Comparison of ENCODE assay signal across 1 cellular context in the genomic region with DNA sequence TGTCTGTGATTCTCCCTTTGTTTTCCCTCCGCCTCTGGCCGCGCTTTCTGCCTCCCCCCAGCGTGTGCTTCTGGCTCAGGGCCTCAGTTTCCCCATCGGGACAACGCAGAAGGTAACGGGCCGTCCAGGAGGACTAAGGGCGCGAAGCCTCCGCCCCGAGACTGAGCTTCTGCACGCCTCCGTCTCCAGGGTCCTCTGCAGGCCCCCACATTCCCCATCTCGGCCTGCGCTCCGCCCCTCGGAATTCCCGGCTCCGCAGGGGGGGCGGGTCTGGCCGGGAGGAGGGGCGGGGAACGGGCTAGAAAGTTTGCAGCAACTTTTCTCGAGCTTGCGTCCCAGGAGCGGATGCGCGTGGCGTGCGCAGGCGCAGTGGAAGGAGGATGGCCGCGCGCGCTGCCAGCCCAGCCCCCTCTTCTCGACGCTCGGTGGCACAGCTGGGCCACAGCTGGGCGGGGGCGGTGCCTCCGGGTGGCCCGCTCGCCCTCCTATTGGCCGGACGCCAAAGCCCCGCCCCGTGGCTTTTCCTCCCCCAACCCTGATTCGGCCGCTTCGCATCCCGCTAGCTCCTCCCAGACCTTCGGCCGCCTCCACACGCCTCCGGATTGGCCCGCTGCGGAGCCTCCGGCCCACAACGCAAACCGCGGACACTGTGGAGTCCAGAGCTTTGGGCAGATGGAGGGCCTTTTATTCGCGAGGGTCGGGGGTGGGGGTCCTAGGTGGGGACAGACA.
A peak's percentile ranks its signal among the peaks of the same experiment; 100 is the strongest.
TF ChIP-seq lines count a peak whose summit lies in the region.

A gene (minus strand): TSS at position 199 of the 729 bp plus-strand sequence. CDS start 408 bp downstream, outside the sequence.

TF ChIP-seq in HepG2, 621 proteins besides CTCF, POLR2A, EP300 and RAD21 (continued from another document and continues in another):
- TF ChIP-seq, protein P1, sequence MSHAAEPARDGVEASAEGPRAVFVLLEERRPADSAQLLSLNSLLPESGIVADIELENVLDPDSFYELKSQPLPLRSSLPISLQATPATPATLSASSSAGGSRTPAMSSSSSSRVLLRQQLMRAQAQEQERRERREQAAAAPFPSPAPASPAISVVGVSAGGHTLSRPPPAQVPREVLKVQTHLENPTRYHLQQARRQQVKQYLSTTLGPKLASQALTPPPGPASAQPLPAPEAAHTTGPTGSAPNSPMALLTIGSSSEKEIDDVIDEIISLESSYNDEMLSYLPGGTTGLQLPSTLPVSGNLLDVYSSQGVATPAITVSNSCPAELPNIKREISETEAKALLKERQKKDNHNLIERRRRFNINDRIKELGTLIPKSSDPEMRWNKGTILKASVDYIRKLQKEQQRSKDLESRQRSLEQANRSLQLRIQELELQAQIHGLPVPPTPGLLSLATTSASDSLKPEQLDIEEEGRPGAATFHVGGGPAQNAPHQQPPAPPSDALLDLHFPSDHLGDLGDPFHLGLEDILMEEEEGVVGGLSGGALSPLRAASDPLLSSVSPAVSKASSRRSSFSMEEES (CRISPR knock-in tag; IDR thresholded peaks at IDR 0.05): 0 out of 2 replicates have a peak, but pooled peaks have one; percentile 51
- TF ChIP-seq TBP (CRISPR knock-in tag; IDR thresholded peaks at IDR 0.05) (no peak), CREB1 (IDR thresholded peaks at IDR 0.05) (peak; percentile 59), CREB1 (CRISPR knock-in tag; IDR thresholded peaks at IDR 0.05) (no peak), CEBPB (IDR thresholded peaks at IDR 0.05; ENCODE audit: borderline replicate concordance, low read depth, low read length) (peak; percentile 75), HNRNPUL1 (IDR thresholded peaks at IDR 0.05; ENCODE audit: low read depth, low read length) (0 out of 2 replicates have a peak, but pooled peaks have one; percentile 15), ZNF460 (CRISPR knock-in tag; IDR thresholded peaks at IDR 0.05; ENCODE audit: borderline replicate concordance) (no peak; the same call in 1 of the 2 replicates), CHD2 (IDR thresholded peaks at IDR 0.05; ENCODE audit: low read depth, low read length) (peak; percentile 64; the same call in 1 of the 2 replicates), ELF1 (CRISPR knock-in tag; IDR thresholded peaks at IDR 0.05) (peak; percentile 67), ZNF589 (CRISPR knock-in tag; conservative IDR thresholded peaks at IDR 0.05) (peak; percentile 45; the same call in 1 of the 2 replicates), ZNF224 (CRISPR knock-in tag; IDR thresholded peaks at IDR 0.05) (no peak), PCBP2 (optimal IDR thresholded peaks at IDR 0.05; ENCODE audit: low read depth, low read length, poor library complexity, severe bottlenecking) (no peak), ISL2 (CRISPR knock-in tag; IDR thresholded peaks at IDR 0.05) (peak; percentile 67), STAG1 (CRISPR knock-in tag; IDR thresholded peaks at IDR 0.05) (peak; percentile 19; the same call in 1 of the 2 replicates), ZNF567 (CRISPR knock-in tag; IDR thresholded peaks at IDR 0.05; ENCODE audit: borderline replicate concordance) (no peak), THAP11 (CRISPR knock-in tag; IDR thresholded peaks at IDR 0.05) (peak; percentile 83), ETV6 (CRISPR knock-in tag; conservative IDR thresholded peaks at IDR 0.05) (no peak), KLF16 (CRISPR knock-in tag; IDR thresholded peaks at IDR 0.05) (peak in 1 of 2 experiments; percentile 91; a peak in 2 of 4 replicates), SRY (CRISPR knock-in tag; IDR thresholded peaks at IDR 0.05) (no peak), STAT5B (CRISPR knock-in tag; IDR thresholded peaks at IDR 0.05) (0 out of 2 replicates have a peak, but pooled peaks have one; percentile 33), SP140L (CRISPR knock-in tag; IDR thresholded peaks at IDR 0.05; ENCODE audit: borderline replicate concordance) (no peak), NCOA2 (CRISPR knock-in tag; IDR thresholded peaks at IDR 0.05) (peak; percentile 42; the same call in 1 of the 2 replicates), SMAD3 (CRISPR knock-in tag; IDR thresholded peaks at IDR 0.05) (0 out of 2 replicates have a peak, but pooled peaks have one; percentile 42), TEAD3 (CRISPR knock-in tag; optimal IDR thresholded peaks at IDR 0.05; ENCODE audit: borderline replicate concordance) (peak; percentile 98), ZSCAN30 (CRISPR knock-in tag; IDR thresholded peaks at IDR 0.05) (no peak), PTBP1 (IDR thresholded peaks at IDR 0.05; ENCODE audit: low read depth, low read length, poor library complexity, severe bottlenecking) (peak; percentile 48), MAFF (IDR thresholded peaks at IDR 0.05; ENCODE audit: low read depth, low read length) (no peak), CHD4 (IDR thresholded peaks at IDR 0.05; ENCODE audit: borderline replicate concordance, low read length) (no peak), SCMH1 (CRISPR knock-in tag; IDR thresholded peaks at IDR 0.05; ENCODE audit: borderline replicate concordance) (no peak), GATAD2A (CRISPR knock-in tag; IDR thresholded peaks at IDR 0.05) (peak; percentile 62; the same call in 1 of the 2 replicates), HOXA3 (CRISPR knock-in tag; IDR thresholded peaks at IDR 0.05) (peak; percentile 87; the same call in 1 of the 2 replicates), ZZZ3 (CRISPR knock-in tag; IDR thresholded peaks at IDR 0.05; ENCODE audit: borderline replicate concordance) (no peak), ZSCAN21 (CRISPR knock-in tag; IDR thresholded peaks at IDR 0.05; ENCODE audit: borderline replicate concordance) (peak; percentile 55; the same call in 1 of the 2 replicates), POLR2AphosphoS2 (IDR thresholded peaks at IDR 0.05; ENCODE audit: low read depth, low read length) (peak; percentile 73), ZNF235 (CRISPR knock-in tag; IDR thresholded peaks at IDR 0.05; ENCODE audit: borderline replicate concordance) (no peak)
- TF ChIP-seq, protein P2, sequence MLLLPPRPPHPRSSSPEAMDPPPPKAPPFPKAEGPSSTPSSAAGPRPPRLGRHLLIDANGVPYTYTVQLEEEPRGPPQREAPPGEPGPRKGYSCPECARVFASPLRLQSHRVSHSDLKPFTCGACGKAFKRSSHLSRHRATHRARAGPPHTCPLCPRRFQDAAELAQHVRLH (CRISPR knock-in tag; IDR thresholded peaks at IDR 0.05; ENCODE audit: borderline replicate concordance, low read depth): 0 out of 2 replicates have a peak, but pooled peaks have one; percentile 46
- TF ChIP-seq, protein P3, sequence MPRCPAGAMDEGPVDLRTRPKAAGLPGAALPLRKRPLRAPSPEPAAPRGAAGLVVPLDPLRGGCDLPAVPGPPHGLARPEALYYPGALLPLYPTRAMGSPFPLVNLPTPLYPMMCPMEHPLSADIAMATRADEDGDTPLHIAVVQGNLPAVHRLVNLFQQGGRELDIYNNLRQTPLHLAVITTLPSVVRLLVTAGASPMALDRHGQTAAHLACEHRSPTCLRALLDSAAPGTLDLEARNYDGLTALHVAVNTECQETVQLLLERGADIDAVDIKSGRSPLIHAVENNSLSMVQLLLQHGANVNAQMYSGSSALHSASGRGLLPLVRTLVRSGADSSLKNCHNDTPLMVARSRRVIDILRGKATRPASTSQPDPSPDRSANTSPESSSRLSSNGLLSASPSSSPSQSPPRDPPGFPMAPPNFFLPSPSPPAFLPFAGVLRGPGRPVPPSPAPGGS (CRISPR knock-in tag; IDR thresholded peaks at IDR 0.05): no peak
- TF ChIP-seq, protein P4, sequence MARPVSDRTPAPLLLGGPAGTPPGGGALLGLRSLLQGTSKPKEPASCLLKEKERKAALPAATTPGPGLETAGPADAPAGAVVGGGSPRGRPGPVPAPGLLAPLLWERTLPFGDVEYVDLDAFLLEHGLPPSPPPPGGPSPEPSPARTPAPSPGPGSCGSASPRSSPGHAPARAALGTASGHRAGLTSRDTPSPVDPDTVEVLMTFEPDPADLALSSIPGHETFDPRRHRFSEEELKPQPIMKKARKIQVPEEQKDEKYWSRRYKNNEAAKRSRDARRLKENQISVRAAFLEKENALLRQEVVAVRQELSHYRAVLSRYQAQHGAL (CRISPR knock-in tag; IDR thresholded peaks at IDR 0.05; ENCODE audit: not compliant biosample characterization): peak; percentile 14
- TF ChIP-seq, protein P5, sequence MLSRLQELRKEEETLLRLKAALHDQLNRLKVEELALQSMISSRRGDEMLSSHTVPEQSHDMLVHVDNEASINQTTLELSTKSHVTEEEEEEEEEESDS (CRISPR knock-in tag; IDR thresholded peaks at IDR 0.05; ENCODE audit: borderline replicate concordance): no peak
- TF ChIP-seq, protein P6, sequence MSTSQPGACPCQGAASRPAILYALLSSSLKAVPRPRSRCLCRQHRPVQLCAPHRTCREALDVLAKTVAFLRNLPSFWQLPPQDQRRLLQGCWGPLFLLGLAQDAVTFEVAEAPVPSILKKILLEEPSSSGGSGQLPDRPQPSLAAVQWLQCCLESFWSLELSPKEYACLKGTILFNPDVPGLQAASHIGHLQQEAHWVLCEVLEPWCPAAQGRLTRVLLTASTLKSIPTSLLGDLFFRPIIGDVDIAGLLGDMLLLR (CRISPR knock-in tag; IDR thresholded peaks at IDR 0.05): peak; percentile 65; the same call in 1 of the 2 replicates
- TF ChIP-seq, protein P7, sequence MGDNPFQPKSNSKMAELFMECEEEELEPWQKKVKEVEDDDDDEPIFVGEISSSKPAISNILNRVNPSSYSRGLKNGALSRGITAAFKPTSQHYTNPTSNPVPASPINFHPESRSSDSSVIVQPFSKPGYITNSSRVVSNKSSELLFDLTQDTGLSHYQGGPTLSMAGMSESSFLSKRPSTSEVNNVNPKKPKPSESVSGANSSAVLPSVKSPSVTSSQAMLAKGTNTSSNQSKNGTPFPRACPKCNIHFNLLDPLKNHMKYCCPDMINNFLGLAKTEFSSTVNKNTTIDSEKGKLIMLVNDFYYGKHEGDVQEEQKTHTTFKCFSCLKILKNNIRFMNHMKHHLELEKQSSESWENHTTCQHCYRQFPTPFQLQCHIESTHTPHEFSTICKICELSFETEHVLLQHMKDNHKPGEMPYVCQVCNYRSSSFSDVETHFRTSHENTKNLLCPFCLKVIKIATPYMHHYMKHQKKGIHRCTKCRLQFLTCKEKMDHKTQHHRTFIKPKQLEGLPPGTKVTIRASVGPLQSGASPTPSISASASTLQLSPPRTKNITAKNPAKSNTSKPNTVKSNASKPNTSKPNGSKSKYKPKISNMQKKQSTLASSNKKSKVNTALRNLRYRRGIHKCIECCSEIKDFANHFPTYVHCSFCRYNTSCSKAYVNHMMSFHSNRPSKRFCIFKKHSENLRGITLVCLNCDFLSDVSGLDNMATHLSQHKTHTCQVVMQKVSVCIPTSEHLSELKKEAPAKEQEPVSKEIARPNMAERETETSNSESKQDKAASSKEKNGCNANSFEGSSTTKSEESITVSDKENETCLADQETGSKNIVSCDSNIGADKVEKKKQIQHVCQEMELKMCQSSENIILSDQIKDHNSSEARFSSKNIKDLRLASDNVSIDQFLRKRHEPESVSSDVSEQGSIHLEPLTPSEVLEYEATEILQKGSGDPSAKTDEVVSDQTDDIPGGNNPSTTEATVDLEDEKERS (CRISPR knock-in tag; IDR thresholded peaks at IDR 0.05): no peak
- TF ChIP-seq, protein P8, sequence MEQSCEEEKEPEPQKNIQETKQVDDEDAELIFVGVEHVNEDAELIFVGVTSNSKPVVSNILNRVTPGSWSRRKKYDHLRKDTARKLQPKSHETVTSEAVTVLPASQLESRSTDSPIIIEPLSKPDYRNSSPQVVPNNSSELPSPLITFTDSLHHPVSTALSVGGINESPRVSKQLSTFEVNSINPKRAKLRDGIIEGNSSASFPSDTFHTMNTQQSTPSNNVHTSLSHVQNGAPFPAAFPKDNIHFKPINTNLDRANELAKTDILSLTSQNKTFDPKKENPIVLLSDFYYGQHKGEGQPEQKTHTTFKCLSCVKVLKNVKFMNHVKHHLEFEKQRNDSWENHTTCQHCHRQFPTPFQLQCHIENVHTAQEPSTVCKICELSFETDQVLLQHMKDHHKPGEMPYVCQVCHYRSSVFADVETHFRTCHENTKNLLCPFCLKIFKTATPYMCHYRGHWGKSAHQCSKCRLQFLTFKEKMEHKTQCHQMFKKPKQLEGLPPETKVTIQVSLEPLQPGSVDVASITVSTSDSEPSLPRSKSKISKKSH (CRISPR knock-in tag; IDR thresholded peaks at IDR 0.05; ENCODE audit: borderline replicate concordance): no peak; the same call in 1 of the 2 replicates
- TF ChIP-seq, protein P9, sequence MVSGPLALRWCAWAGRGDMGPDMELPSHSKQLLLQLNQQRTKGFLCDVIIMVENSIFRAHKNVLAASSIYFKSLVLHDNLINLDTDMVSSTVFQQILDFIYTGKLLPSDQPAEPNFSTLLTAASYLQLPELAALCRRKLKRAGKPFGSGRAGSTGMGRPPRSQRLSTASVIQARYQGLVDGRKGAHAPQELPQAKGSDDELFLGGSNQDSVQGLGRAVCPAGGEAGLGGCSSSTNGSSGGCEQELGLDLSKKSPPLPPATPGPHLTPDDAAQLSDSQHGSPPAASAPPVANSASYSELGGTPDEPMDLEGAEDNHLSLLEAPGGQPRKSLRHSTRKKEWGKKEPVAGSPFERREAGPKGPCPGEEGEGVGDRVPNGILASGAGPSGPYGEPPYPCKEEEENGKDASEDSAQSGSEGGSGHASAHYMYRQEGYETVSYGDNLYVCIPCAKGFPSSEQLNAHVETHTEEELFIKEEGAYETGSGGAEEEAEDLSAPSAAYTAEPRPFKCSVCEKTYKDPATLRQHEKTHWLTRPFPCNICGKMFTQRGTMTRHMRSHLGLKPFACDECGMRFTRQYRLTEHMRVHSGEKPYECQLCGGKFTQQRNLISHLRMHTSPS (CRISPR knock-in tag; IDR thresholded peaks at IDR 0.05; ENCODE audit: low read depth): peak; percentile 77
- TF ChIP-seq, protein P10, sequence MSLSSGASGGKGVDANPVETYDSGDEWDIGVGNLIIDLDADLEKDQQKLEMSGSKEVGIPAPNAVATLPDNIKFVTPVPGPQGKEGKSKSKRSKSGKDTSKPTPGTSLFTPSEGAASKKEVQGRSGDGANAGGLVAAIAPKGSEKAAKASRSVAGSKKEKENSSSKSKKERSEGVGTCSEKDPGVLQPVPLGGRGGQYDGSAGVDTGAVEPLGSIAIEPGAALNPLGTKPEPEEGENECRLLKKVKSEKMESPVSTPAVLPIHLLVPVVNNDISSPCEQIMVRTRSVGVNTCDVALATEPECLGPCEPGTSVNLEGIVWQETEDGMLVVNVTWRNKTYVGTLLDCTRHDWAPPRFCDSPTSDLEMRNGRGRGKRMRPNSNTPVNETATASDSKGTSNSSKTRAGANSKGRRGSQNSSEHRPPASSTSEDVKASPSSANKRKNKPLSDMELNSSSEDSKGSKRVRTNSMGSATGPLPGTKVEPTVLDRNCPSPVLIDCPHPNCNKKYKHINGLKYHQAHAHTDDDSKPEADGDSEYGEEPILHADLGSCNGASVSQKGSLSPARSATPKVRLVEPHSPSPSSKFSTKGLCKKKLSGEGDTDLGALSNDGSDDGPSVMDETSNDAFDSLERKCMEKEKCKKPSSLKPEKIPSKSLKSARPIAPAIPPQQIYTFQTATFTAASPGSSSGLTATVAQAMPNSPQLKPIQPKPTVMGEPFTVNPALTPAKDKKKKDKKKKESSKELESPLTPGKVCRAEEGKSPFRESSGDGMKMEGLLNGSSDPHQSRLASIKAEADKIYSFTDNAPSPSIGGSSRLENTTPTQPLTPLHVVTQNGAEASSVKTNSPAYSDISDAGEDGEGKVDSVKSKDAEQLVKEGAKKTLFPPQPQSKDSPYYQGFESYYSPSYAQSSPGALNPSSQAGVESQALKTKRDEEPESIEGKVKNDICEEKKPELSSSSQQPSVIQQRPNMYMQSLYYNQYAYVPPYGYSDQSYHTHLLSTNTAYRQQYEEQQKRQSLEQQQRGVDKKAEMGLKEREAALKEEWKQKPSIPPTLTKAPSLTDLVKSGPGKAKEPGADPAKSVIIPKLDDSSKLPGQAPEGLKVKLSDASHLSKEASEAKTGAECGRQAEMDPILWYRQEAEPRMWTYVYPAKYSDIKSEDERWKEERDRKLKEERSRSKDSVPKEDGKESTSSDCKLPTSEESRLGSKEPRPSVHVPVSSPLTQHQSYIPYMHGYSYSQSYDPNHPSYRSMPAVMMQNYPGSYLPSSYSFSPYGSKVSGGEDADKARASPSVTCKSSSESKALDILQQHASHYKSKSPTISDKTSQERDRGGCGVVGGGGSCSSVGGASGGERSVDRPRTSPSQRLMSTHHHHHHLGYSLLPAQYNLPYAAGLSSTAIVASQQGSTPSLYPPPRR (CRISPR knock-in tag; IDR thresholded peaks at IDR 0.05; ENCODE audit: borderline replicate concordance): no peak
